Comparison of ENCODE assay signal across 1 cellular context in the genomic region with DNA sequence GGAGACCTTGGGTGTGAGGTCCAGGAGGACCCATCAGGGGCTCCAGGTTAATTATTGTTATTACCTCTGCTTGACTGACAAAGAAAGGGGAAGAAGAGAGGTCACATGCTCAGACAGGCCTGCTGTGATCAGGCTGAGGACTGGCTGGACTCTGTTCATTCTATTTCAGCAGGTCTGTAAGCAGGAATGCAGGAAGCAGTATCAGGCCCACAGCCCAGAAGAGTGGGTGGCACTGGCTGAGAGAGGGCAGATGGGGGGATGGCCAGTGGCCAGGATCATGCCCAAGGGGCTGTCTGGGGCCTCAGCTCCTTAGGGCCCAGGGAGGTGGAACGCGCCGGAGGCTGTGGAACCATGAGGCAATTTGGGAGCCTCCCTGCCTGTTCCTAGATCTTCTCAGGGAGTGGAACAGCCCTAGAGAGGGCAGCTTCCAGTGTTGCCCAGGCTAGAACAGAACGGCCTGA.
A peak's percentile ranks its signal among the peaks of the same experiment; 100 is the strongest.
TF ChIP-seq lines count a peak whose summit lies in the region.

No MANE protein-coding gene starts in this region.

TF ChIP-seq in HepG2, 621 proteins besides CTCF, POLR2A, EP300 and RAD21 (continued from another document and continues in another):
- TF ChIP-seq, protein P1, sequence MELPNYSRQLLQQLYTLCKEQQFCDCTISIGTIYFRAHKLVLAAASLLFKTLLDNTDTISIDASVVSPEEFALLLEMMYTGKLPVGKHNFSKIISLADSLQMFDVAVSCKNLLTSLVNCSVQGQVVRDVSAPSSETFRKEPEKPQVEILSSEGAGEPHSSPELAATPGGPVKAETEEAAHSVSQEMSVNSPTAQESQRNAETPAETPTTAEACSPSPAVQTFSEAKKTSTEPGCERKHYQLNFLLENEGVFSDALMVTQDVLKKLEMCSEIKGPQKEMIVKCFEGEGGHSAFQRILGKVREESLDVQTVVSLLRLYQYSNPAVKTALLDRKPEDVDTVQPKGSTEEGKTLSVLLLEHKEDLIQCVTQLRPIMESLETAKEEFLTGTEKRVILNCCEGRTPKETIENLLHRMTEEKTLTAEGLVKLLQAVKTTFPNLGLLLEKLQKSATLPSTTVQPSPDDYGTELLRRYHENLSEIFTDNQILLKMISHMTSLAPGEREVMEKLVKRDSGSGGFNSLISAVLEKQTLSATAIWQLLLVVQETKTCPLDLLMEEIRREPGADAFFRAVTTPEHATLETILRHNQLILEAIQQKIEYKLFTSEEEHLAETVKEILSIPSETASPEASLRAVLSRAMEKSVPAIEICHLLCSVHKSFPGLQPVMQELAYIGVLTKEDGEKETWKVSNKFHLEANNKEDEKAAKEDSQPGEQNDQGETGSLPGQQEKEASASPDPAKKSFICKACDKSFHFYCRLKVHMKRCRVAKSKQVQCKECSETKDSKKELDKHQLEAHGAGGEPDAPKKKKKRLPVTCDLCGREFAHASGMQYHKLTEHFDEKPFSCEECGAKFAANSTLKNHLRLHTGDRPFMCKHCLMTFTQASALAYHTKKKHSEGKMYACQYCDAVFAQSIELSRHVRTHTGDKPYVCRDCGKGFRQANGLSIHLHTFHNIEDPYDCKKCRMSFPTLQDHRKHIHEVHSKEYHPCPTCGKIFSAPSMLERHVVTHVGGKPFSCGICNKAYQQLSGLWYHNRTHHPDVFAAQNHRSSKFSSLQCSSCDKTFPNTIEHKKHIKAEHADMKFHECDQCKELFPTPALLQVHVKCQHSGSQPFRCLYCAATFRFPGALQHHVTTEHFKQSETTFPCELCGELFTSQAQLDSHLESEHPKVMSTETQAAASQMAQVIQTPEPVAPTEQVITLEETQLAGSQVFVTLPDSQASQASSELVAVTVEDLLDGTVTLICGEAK (IDR thresholded peaks at IDR 0.05), result no peak
- TF ChIP-seq, protein P1 (CRISPR knock-in tag; IDR thresholded peaks at IDR 0.05), result no peak
- TF ChIP-seq ZNF232 (CRISPR knock-in tag; IDR thresholded peaks at IDR 0.05; ENCODE audit: borderline replicate concordance), result no peak
- TF ChIP-seq KLF12 (CRISPR knock-in tag; IDR thresholded peaks at IDR 0.05; ENCODE audit: borderline replicate concordance), result no peak
- TF ChIP-seq, protein P2, sequence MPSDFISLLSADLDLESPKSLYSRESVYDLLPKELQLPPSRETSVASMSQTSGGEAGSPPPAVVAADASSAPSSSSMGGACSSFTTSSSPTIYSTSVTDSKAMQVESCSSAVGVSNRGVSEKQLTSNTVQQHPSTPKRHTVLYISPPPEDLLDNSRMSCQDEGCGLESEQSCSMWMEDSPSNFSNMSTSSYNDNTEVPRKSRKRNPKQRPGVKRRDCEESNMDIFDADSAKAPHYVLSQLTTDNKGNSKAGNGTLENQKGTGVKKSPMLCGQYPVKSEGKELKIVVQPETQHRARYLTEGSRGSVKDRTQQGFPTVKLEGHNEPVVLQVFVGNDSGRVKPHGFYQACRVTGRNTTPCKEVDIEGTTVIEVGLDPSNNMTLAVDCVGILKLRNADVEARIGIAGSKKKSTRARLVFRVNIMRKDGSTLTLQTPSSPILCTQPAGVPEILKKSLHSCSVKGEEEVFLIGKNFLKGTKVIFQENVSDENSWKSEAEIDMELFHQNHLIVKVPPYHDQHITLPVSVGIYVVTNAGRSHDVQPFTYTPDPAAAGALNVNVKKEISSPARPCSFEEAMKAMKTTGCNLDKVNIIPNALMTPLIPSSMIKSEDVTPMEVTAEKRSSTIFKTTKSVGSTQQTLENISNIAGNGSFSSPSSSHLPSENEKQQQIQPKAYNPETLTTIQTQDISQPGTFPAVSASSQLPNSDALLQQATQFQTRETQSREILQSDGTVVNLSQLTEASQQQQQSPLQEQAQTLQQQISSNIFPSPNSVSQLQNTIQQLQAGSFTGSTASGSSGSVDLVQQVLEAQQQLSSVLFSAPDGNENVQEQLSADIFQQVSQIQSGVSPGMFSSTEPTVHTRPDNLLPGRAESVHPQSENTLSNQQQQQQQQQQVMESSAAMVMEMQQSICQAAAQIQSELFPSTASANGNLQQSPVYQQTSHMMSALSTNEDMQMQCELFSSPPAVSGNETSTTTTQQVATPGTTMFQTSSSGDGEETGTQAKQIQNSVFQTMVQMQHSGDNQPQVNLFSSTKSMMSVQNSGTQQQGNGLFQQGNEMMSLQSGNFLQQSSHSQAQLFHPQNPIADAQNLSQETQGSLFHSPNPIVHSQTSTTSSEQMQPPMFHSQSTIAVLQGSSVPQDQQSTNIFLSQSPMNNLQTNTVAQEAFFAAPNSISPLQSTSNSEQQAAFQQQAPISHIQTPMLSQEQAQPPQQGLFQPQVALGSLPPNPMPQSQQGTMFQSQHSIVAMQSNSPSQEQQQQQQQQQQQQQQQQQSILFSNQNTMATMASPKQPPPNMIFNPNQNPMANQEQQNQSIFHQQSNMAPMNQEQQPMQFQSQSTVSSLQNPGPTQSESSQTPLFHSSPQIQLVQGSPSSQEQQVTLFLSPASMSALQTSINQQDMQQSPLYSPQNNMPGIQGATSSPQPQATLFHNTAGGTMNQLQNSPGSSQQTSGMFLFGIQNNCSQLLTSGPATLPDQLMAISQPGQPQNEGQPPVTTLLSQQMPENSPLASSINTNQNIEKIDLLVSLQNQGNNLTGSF (CRISPR knock-in tag; IDR thresholded peaks at IDR 0.05), result no peak
- TF ChIP-seq, protein P3, sequence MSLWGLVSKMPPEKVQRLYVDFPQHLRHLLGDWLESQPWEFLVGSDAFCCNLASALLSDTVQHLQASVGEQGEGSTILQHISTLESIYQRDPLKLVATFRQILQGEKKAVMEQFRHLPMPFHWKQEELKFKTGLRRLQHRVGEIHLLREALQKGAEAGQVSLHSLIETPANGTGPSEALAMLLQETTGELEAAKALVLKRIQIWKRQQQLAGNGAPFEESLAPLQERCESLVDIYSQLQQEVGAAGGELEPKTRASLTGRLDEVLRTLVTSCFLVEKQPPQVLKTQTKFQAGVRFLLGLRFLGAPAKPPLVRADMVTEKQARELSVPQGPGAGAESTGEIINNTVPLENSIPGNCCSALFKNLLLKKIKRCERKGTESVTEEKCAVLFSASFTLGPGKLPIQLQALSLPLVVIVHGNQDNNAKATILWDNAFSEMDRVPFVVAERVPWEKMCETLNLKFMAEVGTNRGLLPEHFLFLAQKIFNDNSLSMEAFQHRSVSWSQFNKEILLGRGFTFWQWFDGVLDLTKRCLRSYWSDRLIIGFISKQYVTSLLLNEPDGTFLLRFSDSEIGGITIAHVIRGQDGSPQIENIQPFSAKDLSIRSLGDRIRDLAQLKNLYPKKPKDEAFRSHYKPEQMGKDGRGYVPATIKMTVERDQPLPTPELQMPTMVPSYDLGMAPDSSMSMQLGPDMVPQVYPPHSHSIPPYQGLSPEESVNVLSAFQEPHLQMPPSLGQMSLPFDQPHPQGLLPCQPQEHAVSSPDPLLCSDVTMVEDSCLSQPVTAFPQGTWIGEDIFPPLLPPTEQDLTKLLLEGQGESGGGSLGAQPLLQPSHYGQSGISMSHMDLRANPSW (CRISPR knock-in tag; IDR thresholded peaks at IDR 0.05; ENCODE audit: borderline replicate concordance), result no peak
- no peak for TF ChIP-seq ZNF34 (CRISPR knock-in tag; IDR thresholded peaks at IDR 0.05; ENCODE audit: borderline replicate concordance)
- 0 out of 2 replicates have a peak, but pooled peaks have one; percentile 5 for TF ChIP-seq NFYC (CRISPR knock-in tag; IDR thresholded peaks at IDR 0.05)
- TF ChIP-seq, protein P4, sequence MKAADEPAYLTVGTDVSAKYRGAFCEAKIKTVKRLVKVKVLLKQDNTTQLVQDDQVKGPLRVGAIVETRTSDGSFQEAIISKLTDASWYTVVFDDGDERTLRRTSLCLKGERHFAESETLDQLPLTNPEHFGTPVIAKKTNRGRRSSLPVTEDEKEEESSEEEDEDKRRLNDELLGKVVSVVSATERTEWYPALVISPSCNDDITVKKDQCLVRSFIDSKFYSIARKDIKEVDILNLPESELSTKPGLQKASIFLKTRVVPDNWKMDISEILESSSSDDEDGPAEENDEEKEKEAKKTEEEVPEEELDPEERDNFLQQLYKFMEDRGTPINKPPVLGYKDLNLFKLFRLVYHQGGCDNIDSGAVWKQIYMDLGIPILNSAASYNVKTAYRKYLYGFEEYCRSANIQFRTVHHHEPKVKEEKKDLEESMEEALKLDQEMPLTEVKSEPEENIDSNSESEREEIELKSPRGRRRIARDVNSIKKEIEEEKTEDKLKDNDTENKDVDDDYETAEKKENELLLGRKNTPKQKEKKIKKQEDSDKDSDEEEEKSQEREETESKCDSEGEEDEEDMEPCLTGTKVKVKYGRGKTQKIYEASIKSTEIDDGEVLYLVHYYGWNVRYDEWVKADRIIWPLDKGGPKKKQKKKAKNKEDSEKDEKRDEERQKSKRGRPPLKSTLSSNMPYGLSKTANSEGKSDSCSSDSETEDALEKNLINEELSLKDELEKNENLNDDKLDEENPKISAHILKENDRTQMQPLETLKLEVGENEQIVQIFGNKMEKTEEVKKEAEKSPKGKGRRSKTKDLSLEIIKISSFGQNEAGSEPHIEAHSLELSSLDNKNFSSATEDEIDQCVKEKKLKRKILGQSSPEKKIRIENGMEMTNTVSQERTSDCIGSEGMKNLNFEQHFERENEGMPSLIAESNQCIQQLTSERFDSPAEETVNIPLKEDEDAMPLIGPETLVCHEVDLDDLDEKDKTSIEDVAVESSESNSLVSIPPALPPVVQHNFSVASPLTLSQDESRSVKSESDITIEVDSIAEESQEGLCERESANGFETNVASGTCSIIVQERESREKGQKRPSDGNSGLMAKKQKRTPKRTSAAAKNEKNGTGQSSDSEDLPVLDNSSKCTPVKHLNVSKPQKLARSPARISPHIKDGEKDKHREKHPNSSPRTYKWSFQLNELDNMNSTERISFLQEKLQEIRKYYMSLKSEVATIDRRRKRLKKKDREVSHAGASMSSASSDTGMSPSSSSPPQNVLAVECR (CRISPR knock-in tag; IDR thresholded peaks at IDR 0.05; ENCODE audit: borderline replicate concordance), result no peak; the same call in 1 of the 2 replicates
- no peak for TF ChIP-seq ARNT (IDR thresholded peaks at IDR 0.05)
- TF ChIP-seq SP1 (IDR thresholded peaks at IDR 0.05), result no peak
- no peak for TF ChIP-seq SP1 (CRISPR knock-in tag; IDR thresholded peaks at IDR 0.05)
- peak; percentile 46 for TF ChIP-seq FOXA3 (CRISPR knock-in tag; IDR thresholded peaks at IDR 0.05)
- TF ChIP-seq, protein P5, sequence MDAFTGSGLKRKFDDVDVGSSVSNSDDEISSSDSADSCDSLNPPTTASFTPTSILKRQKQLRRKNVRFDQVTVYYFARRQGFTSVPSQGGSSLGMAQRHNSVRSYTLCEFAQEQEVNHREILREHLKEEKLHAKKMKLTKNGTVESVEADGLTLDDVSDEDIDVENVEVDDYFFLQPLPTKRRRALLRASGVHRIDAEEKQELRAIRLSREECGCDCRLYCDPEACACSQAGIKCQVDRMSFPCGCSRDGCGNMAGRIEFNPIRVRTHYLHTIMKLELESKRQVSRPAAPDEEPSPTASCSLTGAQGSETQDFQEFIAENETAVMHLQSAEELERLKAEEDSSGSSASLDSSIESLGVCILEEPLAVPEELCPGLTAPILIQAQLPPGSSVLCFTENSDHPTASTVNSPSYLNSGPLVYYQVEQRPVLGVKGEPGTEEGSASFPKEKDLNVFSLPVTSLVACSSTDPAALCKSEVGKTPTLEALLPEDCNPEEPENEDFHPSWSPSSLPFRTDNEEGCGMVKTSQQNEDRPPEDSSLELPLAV (CRISPR knock-in tag; conservative IDR thresholded peaks at IDR 0.05; ENCODE audit: low read depth), result no peak
- TF ChIP-seq, protein P6, sequence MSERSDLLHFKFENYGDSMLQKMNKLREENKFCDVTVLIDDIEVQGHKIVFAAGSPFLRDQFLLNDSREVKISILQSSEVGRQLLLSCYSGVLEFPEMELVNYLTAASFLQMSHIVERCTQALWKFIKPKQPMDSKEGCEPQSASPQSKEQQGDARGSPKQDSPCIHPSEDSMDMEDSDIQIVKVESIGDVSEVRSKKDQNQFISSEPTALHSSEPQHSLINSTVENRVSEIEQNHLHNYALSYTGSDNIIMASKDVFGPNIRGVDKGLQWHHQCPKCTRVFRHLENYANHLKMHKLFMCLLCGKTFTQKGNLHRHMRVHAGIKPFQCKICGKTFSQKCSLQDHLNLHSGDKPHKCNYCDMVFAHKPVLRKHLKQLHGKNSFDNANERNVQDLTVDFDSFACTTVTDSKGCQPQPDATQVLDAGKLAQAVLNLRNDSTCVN (CRISPR knock-in tag; IDR thresholded peaks at IDR 0.05; ENCODE audit: borderline replicate concordance), result no peak
- TF ChIP-seq SAFB2 (CRISPR knock-in tag; IDR thresholded peaks at IDR 0.05; ENCODE audit: borderline replicate concordance, low read depth), result peak; percentile 66; the same call in 1 of the 2 replicates
- peak; percentile 86 for TF ChIP-seq TAF1 (CRISPR knock-in tag; IDR thresholded peaks at IDR 0.05)
- TF ChIP-seq IRX3 (CRISPR knock-in tag; IDR thresholded peaks at IDR 0.05; ENCODE audit: borderline replicate concordance, low read depth), result no peak
- TF ChIP-seq, protein P7, sequence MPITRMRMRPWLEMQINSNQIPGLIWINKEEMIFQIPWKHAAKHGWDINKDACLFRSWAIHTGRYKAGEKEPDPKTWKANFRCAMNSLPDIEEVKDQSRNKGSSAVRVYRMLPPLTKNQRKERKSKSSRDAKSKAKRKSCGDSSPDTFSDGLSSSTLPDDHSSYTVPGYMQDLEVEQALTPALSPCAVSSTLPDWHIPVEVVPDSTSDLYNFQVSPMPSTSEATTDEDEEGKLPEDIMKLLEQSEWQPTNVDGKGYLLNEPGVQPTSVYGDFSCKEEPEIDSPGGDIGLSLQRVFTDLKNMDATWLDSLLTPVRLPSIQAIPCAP (CRISPR knock-in tag; IDR thresholded peaks at IDR 0.05; ENCODE audit: low read depth), result no peak
- 0 out of 2 replicates have a peak, but pooled peaks have one; percentile 69 for TF ChIP-seq RFXAP (CRISPR knock-in tag; IDR thresholded peaks at IDR 0.05; ENCODE audit: borderline replicate concordance)
- no peak for TF ChIP-seq ATF7-NPFF (CRISPR knock-in tag; IDR thresholded peaks at IDR 0.05; ENCODE audit: low read depth)
